ENCODE assay signal across 13 cellular contexts in the genomic region with DNA sequence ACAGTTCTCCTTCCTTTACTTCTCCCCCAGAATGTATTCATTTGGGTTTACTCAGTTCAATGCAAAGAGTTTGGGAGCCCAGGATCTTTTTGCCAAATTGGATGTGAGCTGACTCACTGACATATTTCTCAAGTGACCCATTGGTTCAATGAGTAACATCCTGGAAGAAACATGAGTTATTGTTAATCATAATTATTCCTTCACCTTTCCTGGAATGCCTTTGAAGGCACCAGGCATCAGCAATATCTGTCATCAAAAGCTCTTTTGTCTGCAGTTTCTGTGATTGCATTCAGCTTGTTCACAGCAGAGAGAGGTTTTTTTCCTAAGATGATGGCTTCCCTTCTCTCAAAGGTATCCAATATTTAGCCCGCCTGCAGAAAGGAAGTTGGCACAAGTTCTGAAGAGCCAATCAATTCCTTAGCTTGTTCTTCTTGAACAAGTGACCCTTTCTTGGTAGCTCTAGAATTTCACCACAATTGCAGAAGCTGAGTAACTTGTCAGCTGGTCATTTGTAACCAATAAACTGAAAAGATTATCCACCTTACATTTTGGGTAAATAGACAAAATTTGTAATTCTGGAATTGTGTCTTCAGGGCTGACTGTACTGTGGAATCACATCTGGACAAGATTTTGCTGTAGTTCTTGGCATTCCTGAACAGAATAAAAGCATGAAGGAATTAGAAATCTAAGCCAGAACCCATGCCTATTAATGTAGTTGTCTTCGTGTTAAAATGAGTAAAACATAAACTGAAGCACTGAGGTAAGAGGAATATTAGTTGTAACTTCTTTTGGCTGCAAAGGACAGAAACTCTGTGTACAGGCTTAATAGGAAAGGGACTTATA.
DNase-seq lines count a peak whose midpoint lies in the region; ATAC-seq and TF ChIP-seq lines count a peak whose summit lies in the region.
"Had no signal": no experiment of that assay in that cellular context is flagged by ENCODE, and none has a peak within 500 bp of the region (broad histone marks: within the 10 kb centered on the region; RNA-seq: fewer than 3 reads in every experiment).

No MANE protein-coding gene starts in this region.

- CTCF ChIA-PET in AG04449 (lab: Yijun Ruan, JAX) = no interaction called here

- 19% methylated on average over 2 of the region's 2 CpGs for WGBS in prostate gland

- TF ChIP-seq POLR2A in prostate gland (IDR thresholded peaks at IDR 0.05) = no peak

- POLR2A ChIA-PET in AG04449 (lab: Yijun Ruan, JAX) = interaction anchor here (0.6 to 1.2 kb wide), 8 partner anchors 9 to 1263 kb away, joined by 3 to 7 read pairs (median 5); no protein-coding TSS in a partner anchor

- H3K4me1 Mint-ChIP-seq in chondrocyte (ENCODE audit: low read depth) = peaks cover 16% of the 10 kb centered on the region

- H3K4me3 Mint-ChIP-seq in chondrocyte (ENCODE audit: unreplicated experiment) = no peak overlapping the region
- H3K4me3 Mint-ChIP-seq: activated T-cell treated with anti-CD3 and anti-CD28 coated beads, Interleukin-2, amount 50 U/mL, for 24 hours had no signal

- H3K27me3 ChIP-seq in muscle layer of duodenum (ENCODE audit: low read depth, low read length) = no peaks in the 10 kb centered on the region
- no peaks in the 10 kb centered on the region for H3K27me3 ChIP-seq in prostate gland (replicated peaks; ENCODE audit: insufficient read depth)
- H3K27me3 ChIP-seq: BLaER1, tibial artery had no signal

- H3K27ac Mint-ChIP-seq in chondrocyte (ENCODE audit: unreplicated experiment) = peak overlapping the region; percentile 13
- H3K27ac Mint-ChIP-seq: activated T-cell treated with anti-CD3 and anti-CD28 coated beads, Interleukin-2, amount 50 U/mL, for 24 hours had no signal

- no peak for ATAC-seq in HG03469 (IDR thresholded peaks at IDR 0.05; ENCODE audit: unreplicated experiment)

- no peak for TF ChIP-seq CTCF in AG04449 (IDR thresholded peaks at IDR 0.05; ENCODE audit: insufficient read depth, low read length, missing control alignments)
- TF ChIP-seq CTCF in chondrocyte (IDR thresholded peaks at IDR 0.05) = no peak
- no peak for TF ChIP-seq CTCF in prostate gland (IDR thresholded peaks at IDR 0.05)

- H3K36me3 ChIP-seq in muscle layer of duodenum (ENCODE audit: control insufficient read depth in 1 of 2, insufficient read depth in 2 of 2, low read length in 2 of 2) = no peaks in the 10 kb centered on the region
- no peaks in the 10 kb centered on the region for H3K36me3 ChIP-seq in prostate gland
- H3K36me3 ChIP-seq: BLaER1, tibial artery had no signal

- intact Hi-C loops in prostate gland (cut with DNase I) = no loop called here

- H3K4me1 ChIP-seq in muscle layer of duodenum (ENCODE audit: control insufficient read depth in 1 of 2, insufficient read depth in 2 of 2, low read length in 2 of 2) (peaks cover 4 to 6% of the 10 kb centered on the region in 2 donors), prostate gland (replicated peaks) (no peaks in the 10 kb centered on the region)
- H3K4me1 ChIP-seq: BLaER1 had no signal

- peaks cover 3% of the 10 kb centered on the region for H3K36me3 Mint-ChIP-seq in chondrocyte (ENCODE audit: low read depth)

- in situ Hi-C loops in KBM-7 (cut with MboI; ENCODE audit: low pct_unique_long_range_greater_than_20kb, low sequenced_read_pairs) = no loop called here

- H3K9me3 Mint-ChIP-seq in chondrocyte (ENCODE audit: low read depth) = peaks cover 4% of the 10 kb centered on the region
- H3K9me3 Mint-ChIP-seq: activated T-cell treated with anti-CD3 and anti-CD28 coated beads, Interleukin-2, amount 50 U/mL, for 24 hours had no signal

- peak overlapping the region; percentile 45 for H3K27ac ChIP-seq in muscle layer of duodenum (ENCODE audit: low read length)
- no peak overlapping the region for H3K27ac ChIP-seq in prostate gland
- H3K27ac ChIP-seq: BLaER1, tibial artery had no signal

- no peak overlapping the region for H3K4me3 ChIP-seq in AG04449 (ENCODE audit: low read depth, low read length)
- H3K4me3 ChIP-seq in muscle layer of duodenum (ENCODE audit: low read depth in 1 of 2, low read length in 2 of 2) = no peak overlapping the region
- no peak overlapping the region for H3K4me3 ChIP-seq in prostate gland
- H3K4me3 ChIP-seq: BLaER1, tibial artery had no signal

- no peaks in the 10 kb centered on the region for H3K27me3 Mint-ChIP-seq in chondrocyte (ENCODE audit: low read depth)

- DNase-seq in AG04449 (ENCODE audit: low read depth, low spot score) (peak; percentile 62), LoVo (ENCODE audit: low spot score) (peak; percentile 87), chondrocyte (ENCODE audit: low spot score) (no peak), KBM-7 (no peak), prostate gland (ENCODE audit: low spot score) (no peak), middle frontal gyrus (ENCODE audit: extremely low spot score, low spot score) (no peak)
- DNase-seq: activated T-cell treated with anti-CD3 and anti-CD28 coated beads, Interleukin-2, amount 50 U/mL, for 24 hours; effector CD4-positive, alpha-beta T cell; stimulated activated CD4-positive, alpha-beta T cell treated with anti-CD3 and anti-CD28 coated beads, Interleukin-2, amount 100 ng/mL, for 24 hours; tibial artery had no signal

- H3K9me3 ChIP-seq in muscle layer of duodenum (ENCODE audit: control insufficient read depth in 1 of 2, low read length in 2 of 2) (no peaks in the 10 kb centered on the region), prostate gland (no peaks in the 10 kb centered on the region)
- H3K9me3 ChIP-seq: BLaER1, tibial artery had no signal

Comparison
In these comparisons a context has a peak if more than half of its experiments do, and no peak if none do; other contexts are left out.
1. DNase-seq: peak in AG04449 (single experiment) and LoVo (single experiment); none in chondrocyte (single experiment), KBM-7 (single experiment), prostate gland (single experiment) and middle frontal gyrus (single experiment).